Comparison of ENCODE assay signal across 1 cellular context in the genomic region with DNA sequence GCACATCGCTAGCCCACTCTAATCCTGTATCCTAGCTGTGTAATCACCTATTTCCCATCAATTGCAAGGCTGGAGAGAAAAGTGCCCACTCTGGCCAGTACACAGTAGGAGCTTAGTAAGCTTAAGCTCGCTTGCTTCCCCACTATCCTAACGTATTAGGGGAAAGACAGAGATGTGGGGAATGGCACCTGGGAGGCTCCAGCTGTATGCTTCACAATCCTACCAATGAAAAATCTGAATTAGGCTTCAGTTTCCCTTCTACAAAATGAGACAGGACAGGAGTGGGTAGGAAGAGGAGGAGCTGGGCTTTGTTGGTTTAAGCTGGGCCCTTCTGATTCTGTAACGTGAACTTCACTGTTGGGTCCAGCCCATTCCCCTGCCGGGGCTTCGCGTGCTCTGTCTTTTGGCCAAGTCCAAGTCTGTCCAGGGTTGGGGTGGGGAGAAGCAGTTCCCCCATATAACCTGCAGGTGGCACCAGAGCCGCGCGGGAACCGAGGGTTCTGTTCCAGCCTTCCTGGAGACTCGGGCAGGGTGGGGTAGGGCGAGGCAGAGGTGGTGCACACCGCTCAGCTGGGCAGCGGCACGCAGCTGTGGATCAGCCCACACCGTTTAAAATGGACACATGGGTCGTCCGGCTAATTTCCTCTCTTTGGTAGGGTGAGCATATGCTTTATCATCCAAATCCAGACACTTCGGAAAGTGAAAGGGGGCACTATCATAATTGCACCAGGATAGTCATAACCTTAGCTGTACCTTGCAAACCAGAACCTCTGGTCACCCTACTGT.
TF ChIP-seq lines count a peak whose summit lies in the region.

No MANE protein-coding gene starts in this region.

TF ChIP-seq in HepG2, 621 proteins besides CTCF, POLR2A, EP300 and RAD21 (continued from another document and continues in another):
- TF ChIP-seq, protein P1, sequence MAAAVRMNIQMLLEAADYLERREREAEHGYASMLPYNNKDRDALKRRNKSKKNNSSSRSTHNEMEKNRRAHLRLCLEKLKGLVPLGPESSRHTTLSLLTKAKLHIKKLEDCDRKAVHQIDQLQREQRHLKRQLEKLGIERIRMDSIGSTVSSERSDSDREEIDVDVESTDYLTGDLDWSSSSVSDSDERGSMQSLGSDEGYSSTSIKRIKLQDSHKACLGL (CRISPR knock-in tag; IDR thresholded peaks at IDR 0.05) = no peak
- TF ChIP-seq YEATS4 (CRISPR knock-in tag; IDR thresholded peaks at IDR 0.05; ENCODE audit: borderline replicate concordance) = no peak
- TF ChIP-seq EHMT2 (IDR thresholded peaks at IDR 0.05; ENCODE audit: borderline replicate concordance, low read depth, low read length) = no peak
- TF ChIP-seq ZNF136 (CRISPR knock-in tag; IDR thresholded peaks at IDR 0.05; ENCODE audit: low read depth) = no peak
- TF ChIP-seq ZNF430 (CRISPR knock-in tag; IDR thresholded peaks at IDR 0.05) = no peak
- TF ChIP-seq GABPB1 (CRISPR knock-in tag; IDR thresholded peaks at IDR 0.05) = peak; percentile 29; the same call in 1 of the 2 replicates
- TF ChIP-seq KLF12 (CRISPR knock-in tag; IDR thresholded peaks at IDR 0.05; ENCODE audit: borderline replicate concordance) = no peak
- no peak for TF ChIP-seq SRF (IDR thresholded peaks at IDR 0.05; ENCODE audit: low read depth, low read length)
- TF ChIP-seq ZMYM3 (CRISPR knock-in tag; IDR thresholded peaks at IDR 0.05) = 0 out of 2 replicates have a peak, but pooled peaks have one; percentile 15
- TF ChIP-seq, protein P2, sequence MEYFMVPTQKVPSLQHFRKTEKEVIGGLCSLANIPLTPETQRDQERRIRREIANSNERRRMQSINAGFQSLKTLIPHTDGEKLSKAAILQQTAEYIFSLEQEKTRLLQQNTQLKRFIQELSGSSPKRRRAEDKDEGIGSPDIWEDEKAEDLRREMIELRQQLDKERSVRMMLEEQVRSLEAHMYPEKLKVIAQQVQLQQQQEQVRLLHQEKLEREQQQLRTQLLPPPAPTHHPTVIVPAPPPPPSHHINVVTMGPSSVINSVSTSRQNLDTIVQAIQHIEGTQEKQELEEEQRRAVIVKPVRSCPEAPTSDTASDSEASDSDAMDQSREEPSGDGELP (IDR thresholded peaks at IDR 0.05; ENCODE audit: borderline replicate concordance, low read depth) = peak; percentile 40; the same call in 1 of the 2 replicates
- TF ChIP-seq MYC (CRISPR knock-in tag; IDR thresholded peaks at IDR 0.05; ENCODE audit: borderline replicate concordance) = 0 out of 2 replicates have a peak, but pooled peaks have one; percentile 16
- TF ChIP-seq ZNF414 (CRISPR knock-in tag; IDR thresholded peaks at IDR 0.05) = no peak
- no peak for TF ChIP-seq ATRX (CRISPR knock-in tag; IDR thresholded peaks at IDR 0.05; ENCODE audit: borderline replicate concordance)
- TF ChIP-seq, protein P3, sequence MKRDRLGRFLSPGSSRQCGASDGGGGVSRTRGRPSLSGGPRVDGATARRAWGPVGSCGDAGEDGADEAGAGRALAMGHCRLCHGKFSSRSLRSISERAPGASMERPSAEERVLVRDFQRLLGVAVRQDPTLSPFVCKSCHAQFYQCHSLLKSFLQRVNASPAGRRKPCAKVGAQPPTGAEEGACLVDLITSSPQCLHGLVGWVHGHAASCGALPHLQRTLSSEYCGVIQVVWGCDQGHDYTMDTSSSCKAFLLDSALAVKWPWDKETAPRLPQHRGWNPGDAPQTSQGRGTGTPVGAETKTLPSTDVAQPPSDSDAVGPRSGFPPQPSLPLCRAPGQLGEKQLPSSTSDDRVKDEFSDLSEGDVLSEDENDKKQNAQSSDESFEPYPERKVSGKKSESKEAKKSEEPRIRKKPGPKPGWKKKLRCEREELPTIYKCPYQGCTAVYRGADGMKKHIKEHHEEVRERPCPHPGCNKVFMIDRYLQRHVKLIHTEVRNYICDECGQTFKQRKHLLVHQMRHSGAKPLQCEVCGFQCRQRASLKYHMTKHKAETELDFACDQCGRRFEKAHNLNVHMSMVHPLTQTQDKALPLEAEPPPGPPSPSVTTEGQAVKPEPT (CRISPR knock-in tag; IDR thresholded peaks at IDR 0.05; ENCODE audit: low read depth) = no peak
- TF ChIP-seq ZNF605 (CRISPR knock-in tag; IDR thresholded peaks at IDR 0.05) = no peak
- TF ChIP-seq ZSCAN12 (CRISPR knock-in tag; IDR thresholded peaks at IDR 0.05) = no peak
- TF ChIP-seq ZIK1 (CRISPR knock-in tag; IDR thresholded peaks at IDR 0.05; ENCODE audit: borderline replicate concordance, low read depth) = no peak
- TF ChIP-seq TEAD3 (CRISPR knock-in tag; optimal IDR thresholded peaks at IDR 0.05; ENCODE audit: borderline replicate concordance) = no peak
- no peak for TF ChIP-seq THYN1 (CRISPR knock-in tag; IDR thresholded peaks at IDR 0.05; ENCODE audit: borderline replicate concordance, low read depth)
- no peak for TF ChIP-seq ZBTB39 (CRISPR knock-in tag; IDR thresholded peaks at IDR 0.05)
- TF ChIP-seq ZSCAN20 (CRISPR knock-in tag; IDR thresholded peaks at IDR 0.05; ENCODE audit: borderline replicate concordance) = no peak
- no peak for TF ChIP-seq GLMP (CRISPR knock-in tag; IDR thresholded peaks at IDR 0.05; ENCODE audit: borderline replicate concordance)
- TF ChIP-seq ZNF768 (CRISPR knock-in tag; IDR thresholded peaks at IDR 0.05) = peak; percentile 26; the same call in 1 of the 2 replicates
- peak; percentile 56; the same call in 1 of the 2 replicates for TF ChIP-seq ZFP91 (CRISPR knock-in tag; IDR thresholded peaks at IDR 0.05; ENCODE audit: borderline replicate concordance)
- TF ChIP-seq JUN (CRISPR knock-in tag; IDR thresholded peaks at IDR 0.05) = no peak
- no peak for TF ChIP-seq POLR2AphosphoS5 (IDR thresholded peaks at IDR 0.05; ENCODE audit: low read depth, low read length)
- TF ChIP-seq, protein P4, sequence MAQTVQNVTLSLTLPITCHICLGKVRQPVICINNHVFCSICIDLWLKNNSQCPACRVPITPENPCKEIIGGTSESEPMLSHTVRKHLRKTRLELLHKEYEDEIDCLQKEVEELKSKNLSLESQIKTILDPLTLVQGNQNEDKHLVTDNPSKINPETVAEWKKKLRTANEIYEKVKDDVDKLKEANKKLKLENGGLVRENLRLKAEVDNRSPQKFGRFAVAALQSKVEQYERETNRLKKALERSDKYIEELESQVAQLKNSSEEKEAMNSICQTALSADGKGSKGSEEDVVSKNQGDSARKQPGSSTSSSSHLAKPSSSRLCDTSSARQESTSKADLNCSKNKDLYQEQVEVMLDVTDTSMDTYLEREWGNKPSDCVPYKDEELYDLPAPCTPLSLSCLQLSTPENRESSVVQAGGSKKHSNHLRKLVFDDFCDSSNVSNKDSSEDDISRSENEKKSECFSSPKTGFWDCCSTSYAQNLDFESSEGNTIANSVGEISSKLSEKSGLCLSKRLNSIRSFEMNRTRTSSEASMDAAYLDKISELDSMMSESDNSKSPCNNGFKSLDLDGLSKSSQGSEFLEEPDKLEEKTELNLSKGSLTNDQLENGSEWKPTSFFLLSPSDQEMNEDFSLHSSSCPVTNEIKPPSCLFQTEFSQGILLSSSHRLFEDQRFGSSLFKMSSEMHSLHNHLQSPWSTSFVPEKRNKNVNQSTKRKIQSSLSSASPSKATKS (CRISPR knock-in tag; IDR thresholded peaks at IDR 0.05) = no peak
- TF ChIP-seq HMGXB4 (CRISPR knock-in tag; IDR thresholded peaks at IDR 0.05; ENCODE audit: borderline replicate concordance in 1 of 2, low read depth in 1 of 2) = 0 out of 4 replicates have a peak, but pooled peaks have one; percentile 28 to 33
- TF ChIP-seq PPARG (CRISPR knock-in tag; conservative IDR thresholded peaks at IDR 0.05) = no peak
- TF ChIP-seq ZNF720 (CRISPR knock-in tag; IDR thresholded peaks at IDR 0.05) = no peak
- no peak for TF ChIP-seq ZBTB42 (CRISPR knock-in tag; IDR thresholded peaks at IDR 0.05)
- peak; percentile 41; the same call in 1 of the 2 replicates for TF ChIP-seq ZNF891 (CRISPR knock-in tag; IDR thresholded peaks at IDR 0.05)
- TF ChIP-seq, protein P5, sequence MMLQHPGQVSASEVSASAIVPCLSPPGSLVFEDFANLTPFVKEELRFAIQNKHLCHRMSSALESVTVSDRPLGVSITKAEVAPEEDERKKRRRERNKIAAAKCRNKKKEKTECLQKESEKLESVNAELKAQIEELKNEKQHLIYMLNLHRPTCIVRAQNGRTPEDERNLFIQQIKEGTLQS (CRISPR knock-in tag; IDR thresholded peaks at IDR 0.05) = no peak
- no peak for TF ChIP-seq KDM1A (CRISPR knock-in tag; IDR thresholded peaks at IDR 0.05)
- no peak for TF ChIP-seq ZNF703 (CRISPR knock-in tag; IDR thresholded peaks at IDR 0.05; ENCODE audit: borderline replicate concordance)
- TF ChIP-seq ZNF337 (CRISPR knock-in tag; IDR thresholded peaks at IDR 0.05; ENCODE audit: borderline replicate concordance, low read depth) = no peak
- TF ChIP-seq YEATS2 (CRISPR knock-in tag; IDR thresholded peaks at IDR 0.05; ENCODE audit: borderline replicate concordance) = no peak
- TF ChIP-seq ZNF782 (CRISPR knock-in tag; IDR thresholded peaks at IDR 0.05; ENCODE audit: borderline replicate concordance) = no peak
- TF ChIP-seq CENPX (CRISPR knock-in tag; IDR thresholded peaks at IDR 0.05) = no peak
- TF ChIP-seq ZNF18 (CRISPR knock-in tag; IDR thresholded peaks at IDR 0.05; ENCODE audit: insufficient replicate concordance) = no peak
- no peak for TF ChIP-seq ZNF30 (CRISPR knock-in tag; IDR thresholded peaks at IDR 0.05)
- TF ChIP-seq ARNT (IDR thresholded peaks at IDR 0.05) = no peak
- TF ChIP-seq, protein P6, sequence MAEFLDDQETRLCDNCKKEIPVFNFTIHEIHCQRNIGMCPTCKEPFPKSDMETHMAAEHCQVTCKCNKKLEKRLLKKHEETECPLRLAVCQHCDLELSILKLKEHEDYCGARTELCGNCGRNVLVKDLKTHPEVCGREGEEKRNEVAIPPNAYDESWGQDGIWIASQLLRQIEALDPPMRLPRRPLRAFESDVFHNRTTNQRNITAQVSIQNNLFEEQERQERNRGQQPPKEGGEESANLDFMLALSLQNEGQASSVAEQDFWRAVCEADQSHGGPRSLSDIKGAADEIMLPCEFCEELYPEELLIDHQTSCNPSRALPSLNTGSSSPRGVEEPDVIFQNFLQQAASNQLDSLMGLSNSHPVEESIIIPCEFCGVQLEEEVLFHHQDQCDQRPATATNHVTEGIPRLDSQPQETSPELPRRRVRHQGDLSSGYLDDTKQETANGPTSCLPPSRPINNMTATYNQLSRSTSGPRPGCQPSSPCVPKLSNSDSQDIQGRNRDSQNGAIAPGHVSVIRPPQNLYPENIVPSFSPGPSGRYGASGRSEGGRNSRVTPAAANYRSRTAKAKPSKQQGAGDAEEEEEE (CRISPR knock-in tag; IDR thresholded peaks at IDR 0.05; ENCODE audit: borderline replicate concordance) = no peak
